Comparison of ENCODE assay signal across 17 cellular contexts in genomic region chr15:45343258-45343860, GRCh38. TPM values are rescaled to one million over a fixed set of nuclear protein-coding genes. Genes with fewer than 3 reads are reported as not detected.
DNase-seq lines count a peak whose midpoint lies in the region; ATAC-seq, FAIRE-seq and TF ChIP-seq lines count a peak whose summit lies in the region.
"Had no signal": no experiment of that assay in that cellular context is flagged by ENCODE, and none has a peak within 500 bp of the region (broad histone marks: within the 10 kb centered on the region; RNA-seq: fewer than 3 reads in every experiment).

No MANE protein-coding gene starts in this region.

- 12 to 61% (median 41%) methylated on average over 2 of the region's 2 CpGs for WGBS in small intestine, 3 donors

- H3K4me1 ChIP-seq in PC-3 (ENCODE audit: insufficient read depth, low read length) (peaks cover 31% of the 10 kb centered on the region), small intestine (ENCODE audit: control insufficient read depth in 2 of 2, insufficient read depth in 1 of 2, low read depth in 1 of 2, low read length in 1 of 2) (peaks cover 0 to 3% of the 10 kb centered on the region in 2 donors)

- no peaks in the 10 kb centered on the region for H3F3A ChIP-seq in PC-3 (ENCODE audit: low read length, unreplicated experiment)

- no peaks in the 10 kb centered on the region for H3K79me2 ChIP-seq in PC-3 (ENCODE audit: low read length)

- peak; percentile 53 for TF ChIP-seq CTCF in C4-2B (conservative IDR thresholded peaks at IDR 0.05)
- no peak for TF ChIP-seq CTCF in PC-3 (conservative IDR thresholded peaks at IDR 0.05; ENCODE audit: low read depth, low read length)

- POLR2A ChIA-PET in PC-3 (lab: Charles Lee; ENCODE audit: unreplicated experiment), result no interaction called here

- no peaks in the 10 kb centered on the region for H3K9me3 ChIP-seq in PC-3 (ENCODE audit: low read length)
- no peaks in the 10 kb centered on the region for H3K9me3 ChIP-seq in small intestine (ENCODE audit: control insufficient read depth, low read depth)

- no peak overlapping the region for H3K4me3 ChIP-seq in PC-3 (ENCODE audit: low read length)
- H3K4me3 ChIP-seq in small intestine (ENCODE audit: low read depth in 1 of 2, low read length in 2 of 2), result no peak overlapping the region
- H3K4me3 ChIP-seq: GM12878, K562 had no signal

- BruUV-seq in PC-3 (replicated peaks; lab: Mats Ljungman, UMichigan), result no TSS peak

- no peak for ATAC-seq in PC-3
- ATAC-seq in left lobe of liver, result peak; percentile 64
- ATAC-seq in HG03025 (IDR thresholded peaks at IDR 0.05; ENCODE audit: low FRiP score, unreplicated experiment), result no peak
- ATAC-seq in GM19324 (IDR thresholded peaks at IDR 0.05; ENCODE audit: low FRiP score, unreplicated experiment), result no peak
- ATAC-seq: GM12878, K562 had no signal

- DNase-seq in PC-3 (peak; percentile 20), left lobe of liver (ENCODE audit: low spot score) (no peak), small intestine (peak; percentile 17), DMS114 treated with DMSO at 0.1 percent for 48 hours (lab: John Stamatoyannopoulos, UW; ENCODE audit: unreplicated experiment) (no peak)
- DNase-seq: Calu3, DMS 273 treated with DMSO at 0.1 percent for 48 hours, DMS79, HCEC 1CT, HFFc6 had no signal

- H3K27me3 ChIP-seq in PC-3 (ENCODE audit: low read length) (no peaks in the 10 kb centered on the region), small intestine (ENCODE audit: control insufficient read depth in 2 of 2, insufficient read depth in 2 of 2, low read length in 2 of 2) (no peaks in the 10 kb centered on the region)

- intact Hi-C loops in PC-3 (cut with micrococcal nuclease), result no loop called here

- no peak for FAIRE-seq in small intestine (lab: Jason Lieb, UNC)
- FAIRE-seq: GM12878, GM18507, K562 had no signal

- H4K20me1 ChIP-seq in PC-3 (ENCODE audit: low read length), result no peaks in the 10 kb centered on the region

- no peaks in the 10 kb centered on the region for H3K36me3 ChIP-seq in PC-3 (ENCODE audit: low read depth, low read length)
- H3K36me3 ChIP-seq in small intestine (ENCODE audit: control insufficient read depth in 2 of 2, insufficient read depth in 2 of 2, low read length in 2 of 2), result no peaks in the 10 kb centered on the region

- H2AFZ ChIP-seq in PC-3 (ENCODE audit: low read length), result no peak overlapping the region

- H3K9me2 ChIP-seq in PC-3 (replicated peaks; ENCODE audit: low read length), result no peaks in the 10 kb centered on the region

- H3K4me2 ChIP-seq in PC-3 (ENCODE audit: low read length), result peak overlapping the region; percentile 58

- no peak overlapping the region for H3K9ac ChIP-seq in PC-3 (ENCODE audit: low read length)

- CTCF ChIA-PET in PC-3 (lab: Charles Lee), result no interaction called here

- H3K27ac ChIP-seq in C4-2B (peak overlapping the region; percentile 82), PC-3 (ENCODE audit: low read length) (no peak overlapping the region), small intestine (ENCODE audit: low read depth in 1 of 2, low read length in 1 of 2) (no peak overlapping the region)
- H3K27ac ChIP-seq: 22Rv1, HL-60 had no signal

RNA-seq across cellular contexts. Expression of gene GATM, which starts 35.0 kb away (rescaled TPM):
- total RNA-seq in PC-3 (2014; rRNA removed), result 0.86 and 0.87 TPM in 2 replicates
- total RNA-seq in left lobe of liver, result 570 TPM
- 100 to 1,000 TPM in 2 of 3 donors, 10 to 100 TPM in 1; 50.3 to 545 (median 155) TPM for polyA plus RNA-seq in small intestine

Comparison
In these comparisons a context has a peak if more than half of its experiments do, and no peak if none do; other contexts are left out.
1. DNase-seq: peak in PC-3 (single experiment) and small intestine (single experiment); none in left lobe of liver (single experiment) and DMS114 treated with DMSO at 0.1 percent for 48 hours (single experiment).
2. RNA of gene GATM, which starts 35.0 kb away (total RNA-seq): 570 TPM in left lobe of liver (single experiment); 0.86 to 0.87 TPM in PC-3; every median in the first group is over 100 times any median in the second.